Comparison of ENCODE assay signal across 28 cellular contexts in genomic region chr2:188485496-188485895, GRCh38.
A peak's percentile ranks its signal among the peaks of the same experiment; 100 is the strongest.
DNase-seq lines count a peak whose midpoint lies in the region; ATAC-seq and TF ChIP-seq lines count a peak whose summit lies in the region.
"Had no signal": no experiment of that assay in that cellular context is flagged by ENCODE, and none has a peak within 500 bp of the region (broad histone marks: within the 10 kb centered on the region; RNA-seq: fewer than 3 reads in every experiment).

No MANE protein-coding gene starts in this region.

- no peak overlapping the region for H3K4me3 ChIP-seq in fibroblast of mammary gland (ENCODE audit: control insufficient read depth, low read depth, low read length)
- H3K4me3 ChIP-seq: ascending aorta; BLaER1 treated with 17β-estradiol and CSF1 and Interleukin-3, amounts not matched to agents 10 nM and 100 nM; GM12878; ovary; stomach; tibial artery had no signal

- TF ChIP-seq CTCF in fibroblast of mammary gland (conservative IDR thresholded peaks at IDR 0.05; ENCODE audit: control insufficient read depth, insufficient read depth, low read depth, low read length) (no peak), GM20000 (IDR thresholded peaks at IDR 0.05; ENCODE audit: extremely low read depth, missing control alignments) (no peak)

- no peak overlapping the region for H3K27ac Mint-ChIP-seq in effector memory CD8-positive, alpha-beta T cell
- H3K27ac Mint-ChIP-seq: activated CD4-positive, alpha-beta T cell treated with anti-CD3 and anti-CD28 coated beads for 36 hours; activated CD8-positive, alpha-beta T cell treated with anti-CD3 and anti-CD28 coated beads, Interleukin-2, amount 10 ng/mL, durations not matched to agents 7 days and 5 days; activated naive CD4-positive, alpha-beta T cell treated with anti-CD3 and anti-CD28 coated beads, Interleukin-2, amount 50 U/mL, for 72 hours; dendritic cell treated with granulocyte-macrophage colony-stimulating factor and Interleukin-4, amounts not matched to agents 40 ng/mL and 50 ng/mL, for 4 days; natural killer cell treated with Interleukin-12 subunit alpha and Interleukin-12 subunit beta and Interleukin-15 and Interleukin-18, amount 100 ng/mL, for 72 hours had no signal

- DNase-seq in EH (ENCODE audit: low read depth): peak; percentile 35
- DNase-seq in NCI-H69 (lab: John Stamatoyannopoulos, UW): peak; percentile 3
- DNase-seq in fibroblast of mammary gland (ENCODE audit: low read depth): peak; percentile 36
- DNase-seq in renal cortical epithelial cell (ENCODE audit: low read depth): peak; percentile 97
- no peak for DNase-seq in NCI-H2227 treated with DMSO at 0.1 percent for 48 hours (lab: John Stamatoyannopoulos, UW)
- no peak for DNase-seq in GM20000 (ENCODE audit: low spot score)
- no peak for DNase-seq in effector memory CD8-positive, alpha-beta T cell
- DNase-seq: activated CD4-positive, alpha-beta T cell treated with anti-CD3 and anti-CD28 coated beads for 36 hours; activated CD8-positive, alpha-beta T cell treated with anti-CD3 and anti-CD28 coated beads, Interleukin-2, amount 10 ng/mL, durations not matched to agents 7 days and 5 days; central memory CD4-positive, alpha-beta T cell; COR-L47; glutamatergic neuron; islet precursor cell; NCI-H1105; NCI-H1930; NCI-H774; ovary; RPMI8226; stimulated activated CD4-positive, alpha-beta T cell treated with anti-CD3 and anti-CD28 coated beads, Interleukin-2, amount 100 ng/mL, for 24 hours; stomach; tibial artery had no signal

- no peaks in the 10 kb centered on the region for H3K9me3 Mint-ChIP-seq in effector memory CD8-positive, alpha-beta T cell
- H3K9me3 Mint-ChIP-seq: activated naive CD4-positive, alpha-beta T cell treated with anti-CD3 and anti-CD28 coated beads, Interleukin-2, amount 50 U/mL, for 72 hours; dendritic cell treated with granulocyte-macrophage colony-stimulating factor and Interleukin-4, amounts not matched to agents 40 ng/mL and 50 ng/mL, for 4 days; IgD-negative memory B cell had no signal

- no peak overlapping the region for H3K4me3 Mint-ChIP-seq in effector memory CD8-positive, alpha-beta T cell
- H3K4me3 Mint-ChIP-seq: activated CD4-positive, alpha-beta T cell treated with anti-CD3 and anti-CD28 coated beads for 36 hours; activated CD8-positive, alpha-beta T cell treated with anti-CD3 and anti-CD28 coated beads, Interleukin-2, amount 10 ng/mL, durations not matched to agents 7 days and 5 days; dendritic cell treated with granulocyte-macrophage colony-stimulating factor and Interleukin-4, amounts not matched to agents 40 ng/mL and 50 ng/mL, for 4 days; IgD-negative memory B cell; natural killer cell treated with Interleukin-12 subunit alpha and Interleukin-12 subunit beta and Interleukin-15 and Interleukin-18, amount 100 ng/mL, for 72 hours had no signal

- no peaks in the 10 kb centered on the region for H3K4me1 Mint-ChIP-seq in effector memory CD8-positive, alpha-beta T cell (ENCODE audit: low read depth in 2 of 2)
- H3K4me1 Mint-ChIP-seq: activated CD4-positive, alpha-beta T cell treated with anti-CD3 and anti-CD28 coated beads for 36 hours; IgD-negative memory B cell had no signal

- H3K36me3 Mint-ChIP-seq in effector memory CD8-positive, alpha-beta T cell (ENCODE audit: insufficient read depth): no peaks in the 10 kb centered on the region
- H3K36me3 Mint-ChIP-seq: activated naive CD4-positive, alpha-beta T cell treated with anti-CD3 and anti-CD28 coated beads, Interleukin-2, amount 50 U/mL, for 72 hours; IgD-negative memory B cell; natural killer cell treated with Interleukin-12 subunit alpha and Interleukin-12 subunit beta and Interleukin-15 and Interleukin-18, amount 100 ng/mL, for 72 hours had no signal

- no peaks in the 10 kb centered on the region for H3K27me3 Mint-ChIP-seq in effector memory CD8-positive, alpha-beta T cell
- H3K27me3 Mint-ChIP-seq: dendritic cell treated with granulocyte-macrophage colony-stimulating factor and Interleukin-4, amounts not matched to agents 40 ng/mL and 50 ng/mL, for 4 days; IgD-negative memory B cell; natural killer cell treated with Interleukin-12 subunit alpha and Interleukin-12 subunit beta and Interleukin-15 and Interleukin-18, amount 100 ng/mL, for 72 hours had no signal

- no peak for ATAC-seq in effector memory CD8-positive, alpha-beta T cell (replicated peaks)
- ATAC-seq: activated CD4-positive, alpha-beta T cell treated with anti-CD3 and anti-CD28 coated beads for 36 hours; activated CD8-positive, alpha-beta T cell treated with anti-CD3 and anti-CD28 coated beads, Interleukin-2, amount 10 ng/mL, durations not matched to agents 7 days and 5 days; activated naive CD4-positive, alpha-beta T cell treated with anti-CD3 and anti-CD28 coated beads, Interleukin-2, amount 50 U/mL, for 72 hours; GM12878; natural killer cell treated with Interleukin-12 subunit alpha and Interleukin-12 subunit beta and Interleukin-15 and Interleukin-18, amount 100 ng/mL, for 72 hours had no signal

Comparison
In these comparisons a context has a peak if more than half of its experiments do, and no peak if none do; other contexts are left out.
1. DNase-seq: peak in EH (single experiment), NCI-H69 (single experiment), fibroblast of mammary gland (single experiment) and renal cortical epithelial cell (single experiment); none in NCI-H2227 treated with DMSO at 0.1 percent for 48 hours (single experiment), GM20000 (single experiment) and effector memory CD8-positive, alpha-beta T cell (0 of 3).